ENCODE assay signal across 25 cellular contexts in genomic region chr5:143265995-143266394, GRCh38.
DNase-seq lines count a peak whose midpoint lies in the region; ATAC-seq, FAIRE-seq and TF ChIP-seq lines count a peak whose summit lies in the region.
"Had no signal": no experiment of that assay in that cellular context is flagged by ENCODE, and none has a peak within 500 bp of the region (broad histone marks: within the 10 kb centered on the region; RNA-seq: fewer than 3 reads in every experiment).

No MANE protein-coding gene starts in this region.

- no peak for TF ChIP-seq RAD21 in K562 (CRISPR knock-in tag; conservative IDR thresholded peaks at IDR 0.05 in 1 of 2, IDR thresholded peaks at IDR 0.05 in 1 of 2)

- no peaks in the 10 kb centered on the region for H4K20me1 ChIP-seq in astrocyte (ENCODE audit: insufficient read depth, low read length)
- H4K20me1 ChIP-seq in K562 (replicated peaks; ENCODE audit: control insufficient read depth, insufficient read depth, low read length), result no peaks in the 10 kb centered on the region
- H4K20me1 ChIP-seq: BLaER1 treated with 17β-estradiol and CSF1 and Interleukin-3, amounts not matched to agents 10 nM and 100 nM had no signal

- H3K36me3 ChIP-seq in astrocyte (ENCODE audit: insufficient read depth, low read length) (no peaks in the 10 kb centered on the region), K562 (ENCODE audit: control insufficient read depth, insufficient read depth, low read length) (no peaks in the 10 kb centered on the region)

- in situ Hi-C loops in K562 (cut with MboI), result no loop called here

- peaks cover 7 to 16% of the 10 kb centered on the region in 2 donors for H3K36me3 Mint-ChIP-seq in activated T-cell treated with anti-CD3 and anti-CD28 coated beads, Interleukin-2, amount 50 U/mL, for 72 hours (ENCODE audit: insufficient read depth in 2 of 2)
- H3K36me3 Mint-ChIP-seq in astrocyte (ENCODE audit: low read depth, unreplicated experiment), result peaks cover 2% of the 10 kb centered on the region
- H3K36me3 Mint-ChIP-seq in memory B cell, result peaks cover 15% of the 10 kb centered on the region

- H3K4me2 ChIP-seq in astrocyte (ENCODE audit: low read length) (no peak overlapping the region), K562 (ENCODE audit: insufficient read depth, low read length) (no peak overlapping the region)
- H3K4me2 ChIP-seq: BLaER1 treated with 17β-estradiol and CSF1 and Interleukin-3, amounts not matched to agents 10 nM and 100 nM had no signal

- WGBS in K562 (ENCODE audit: insufficient coverage, low coverage, missing lambda C conversion rate), result 91% methylated on average over 2 of the region's 2 CpGs

- peak; percentile 69 for FAIRE-seq in astrocyte (lab: Jason Lieb, UNC)
- no peak for FAIRE-seq in K562 (lab: Jason Lieb, UNC)
- FAIRE-seq: A204.1, D721Med, GM12891 had no signal

- no peak for DNase-seq in activated T-cell treated with anti-CD3 and anti-CD28 coated beads, Interleukin-2, amount 50 U/mL, for 72 hours
- no peak for DNase-seq in activated T-cell treated with anti-CD3 and anti-CD28 coated beads for 4 hours
- no peak for DNase-seq in astrocyte (ENCODE audit: low read depth)
- DNase-seq in K562 (ENCODE audit: extremely low read depth in 1 of 4, low spot score in 3 of 4), result no peak
- no peak for DNase-seq in memory B cell (ENCODE audit: low spot score in 2 of 2)
- no peak for DNase-seq in 8988T
- no peak for DNase-seq in NCI-H1105 (lab: John Stamatoyannopoulos, UW)
- DNase-seq: AML-193; Caco-2; Calu3; CD4-positive, alpha-beta T cell; CD8-positive, alpha-beta T cell; DMS153; DMS79; DND-41; EL; GDM1 had no signal

- no peaks in the 10 kb centered on the region for H3K27me3 ChIP-seq in astrocyte (ENCODE audit: insufficient read depth, low read length)
- no peaks in the 10 kb centered on the region for H3K27me3 ChIP-seq in K562 (ENCODE audit: control insufficient read depth in 2 of 2, insufficient read depth in 2 of 2, low read length in 2 of 2)
- H3K27me3 ChIP-seq: BLaER1 treated with 17β-estradiol and CSF1 and Interleukin-3, amounts not matched to agents 10 nM and 100 nM had no signal

- H3K9me1 ChIP-seq in K562 (ENCODE audit: control insufficient read depth, insufficient read depth, low read length), result no peaks in the 10 kb centered on the region

- H3K4me1 ChIP-seq in astrocyte (ENCODE audit: insufficient read depth, low read length), result peaks cover 4% of the 10 kb centered on the region
- H3K4me1 ChIP-seq in K562 (replicated peaks in 1 of 2; ENCODE audit: control insufficient read depth in 2 of 2, insufficient read depth in 2 of 2, low read length in 2 of 2), result no peaks in the 10 kb centered on the region
- H3K4me1 ChIP-seq: Caco-2 had no signal

- H3K9ac ChIP-seq in astrocyte (ENCODE audit: low read length), result no peak overlapping the region
- H3K9ac ChIP-seq in K562 (ENCODE audit: insufficient read depth in 1 of 2, low read depth in 2 of 2, low read length in 2 of 2), result no peak overlapping the region
- H3K9ac ChIP-seq: BLaER1 treated with 17β-estradiol and CSF1 and Interleukin-3, amounts not matched to agents 10 nM and 100 nM had no signal

- H3K4me1 Mint-ChIP-seq in activated T-cell treated with anti-CD3 and anti-CD28 coated beads, Interleukin-2, amount 50 U/mL, for 72 hours (ENCODE audit: low read depth), result peaks cover 13% of the 10 kb centered on the region
- H3K4me1 Mint-ChIP-seq in astrocyte (ENCODE audit: low read depth, unreplicated experiment) (peaks cover 3% of the 10 kb centered on the region), memory B cell (no peaks in the 10 kb centered on the region)
- H3K4me1 Mint-ChIP-seq: B cell had no signal

- TF ChIP-seq CTCF in astrocyte (IDR thresholded peaks at IDR 0.05; ENCODE audit: insufficient read depth, low read depth, low read length) (no peak), K562 (IDR thresholded peaks at IDR 0.05 in 2 of 3, conservative IDR thresholded peaks at IDR 0.05 in 1 of 3; ENCODE audit: insufficient read depth in 2 of 3, low read depth in 1 of 3, low read length in 3 of 3) (no peak)

- H3K27ac Mint-ChIP-seq in activated T-cell treated with anti-CD3 and anti-CD28 coated beads, Interleukin-2, amount 50 U/mL, for 72 hours, result peak overlapping the region; percentile 16
- no peak overlapping the region for H3K27ac Mint-ChIP-seq in astrocyte (ENCODE audit: unreplicated experiment)
- peak overlapping the region; percentile 25 for H3K27ac Mint-ChIP-seq in memory B cell
- H3K27ac Mint-ChIP-seq: B cell; CD4-positive, alpha-beta T cell; CD8-positive, alpha-beta T cell had no signal

- no peak overlapping the region for H3K4me3 Mint-ChIP-seq in activated T-cell treated with anti-CD3 and anti-CD28 coated beads, Interleukin-2, amount 50 U/mL, for 72 hours
- H3K4me3 Mint-ChIP-seq in astrocyte (ENCODE audit: unreplicated experiment) (no peak overlapping the region), memory B cell (no peak overlapping the region)
- H3K4me3 Mint-ChIP-seq: B cell; CD4-positive, alpha-beta T cell; CD8-positive, alpha-beta T cell had no signal

- BruUV-seq in K562 (replicated peaks; lab: Mats Ljungman, UMichigan), result no TSS peak

- intact Hi-C loops in K562 (cut with micrococcal nuclease), result no loop called here

- no peaks in the 10 kb centered on the region for H3K9me3 ChIP-seq in astrocyte (ENCODE audit: insufficient read depth, low read depth, low read length)
- 0 out of 2 replicates have a peak, but pooled peaks cover 5% of the 10 kb centered on the region for H3K9me3 ChIP-seq in K562 (replicated peaks; ENCODE audit: control insufficient read depth, insufficient read depth, low read depth, low read length)

- no peak overlapping the region for H2AFZ ChIP-seq in astrocyte (ENCODE audit: low read depth, low read length)
- H2AFZ ChIP-seq in K562 (ENCODE audit: low read depth, low read length), result no peak overlapping the region

- no peak for TF ChIP-seq EP300 in K562 (IDR thresholded peaks at IDR 0.05; ENCODE audit: low read length)

- POLR2A ChIA-PET in K562 (lab: Yijun Ruan, JAX), result no interaction called here

- TF ChIP-seq POLR2A in K562 (conservative IDR thresholded peaks at IDR 0.05), result no peak

- H3K4me3 ChIP-seq in astrocyte (ENCODE audit: insufficient read depth, low read depth, low read length) (no peak overlapping the region), K562 (no peak overlapping the region)
- H3K4me3 ChIP-seq: BLaER1 treated with 17β-estradiol and CSF1 and Interleukin-3, amounts not matched to agents 10 nM and 100 nM had no signal

- H3K79me2 ChIP-seq in astrocyte (ENCODE audit: insufficient read depth, low read length) (no peaks in the 10 kb centered on the region), K562 (ENCODE audit: control insufficient read depth, insufficient read depth, low read length) (no peaks in the 10 kb centered on the region)

- no peak overlapping the region for H3K27ac ChIP-seq in astrocyte (ENCODE audit: low read depth, low read length)
- no peak overlapping the region for H3K27ac ChIP-seq in K562 (ENCODE audit: extremely low read depth, low read depth, low read length)
- H3K27ac ChIP-seq: 22Rv1; BLaER1 treated with 17β-estradiol and CSF1 and Interleukin-3, amounts not matched to agents 10 nM and 100 nM; C4-2B had no signal

- CTCF ChIA-PET in K562 (lab: Yijun Ruan, JAX; ENCODE audit: low intra/inter-chr PET ratio), result no interaction called here

- peaks cover 10 to 18% of the 10 kb centered on the region in 2 donors for H3K9me3 Mint-ChIP-seq in activated T-cell treated with anti-CD3 and anti-CD28 coated beads, Interleukin-2, amount 50 U/mL, for 72 hours
- H3K9me3 Mint-ChIP-seq in astrocyte (ENCODE audit: unreplicated experiment) (peaks cover 7% of the 10 kb centered on the region), memory B cell (peaks cover 26% of the 10 kb centered on the region)

- ATAC-seq in activated T-cell treated with anti-CD3 and anti-CD28 coated beads, Interleukin-2, amount 50 U/mL, for 72 hours (replicated peaks in 1 of 2), result no peak
- ATAC-seq in K562 (no peak), memory B cell (ENCODE audit: low read depth) (no peak), HG03442 (IDR thresholded peaks at IDR 0.05; ENCODE audit: unreplicated experiment) (no peak)
- ATAC-seq: CD8-positive, alpha-beta T cell had no signal

- no peaks in the 10 kb centered on the region for H3K27me3 Mint-ChIP-seq in activated T-cell treated with anti-CD3 and anti-CD28 coated beads, Interleukin-2, amount 50 U/mL, for 72 hours (ENCODE audit: low read depth)
- no peaks in the 10 kb centered on the region for H3K27me3 Mint-ChIP-seq in astrocyte (ENCODE audit: low read depth, unreplicated experiment)
- no peaks in the 10 kb centered on the region for H3K27me3 Mint-ChIP-seq in memory B cell
- H3K27me3 Mint-ChIP-seq: B cell; CD4-positive, alpha-beta T cell had no signal

TF ChIP-seq in K562, 482 proteins besides CTCF, POLR2A, EP300 and RAD21:
- TF ChIP-seq IRF1 (CRISPR knock-in tag; IDR thresholded peaks at IDR 0.05; ENCODE audit: borderline replicate concordance), result no peak
- TF ChIP-seq ZNF184 (CRISPR knock-in tag; IDR thresholded peaks at IDR 0.05), result peak; percentile 89
- TF ChIP-seq RBM25 (IDR thresholded peaks at IDR 0.05; ENCODE audit: low read depth, low read length, severe bottlenecking), result peak; percentile 78
- TF ChIP-seq CBFA2T3 (IDR thresholded peaks at IDR 0.05), result no peak
